In the genomic region with DNA sequence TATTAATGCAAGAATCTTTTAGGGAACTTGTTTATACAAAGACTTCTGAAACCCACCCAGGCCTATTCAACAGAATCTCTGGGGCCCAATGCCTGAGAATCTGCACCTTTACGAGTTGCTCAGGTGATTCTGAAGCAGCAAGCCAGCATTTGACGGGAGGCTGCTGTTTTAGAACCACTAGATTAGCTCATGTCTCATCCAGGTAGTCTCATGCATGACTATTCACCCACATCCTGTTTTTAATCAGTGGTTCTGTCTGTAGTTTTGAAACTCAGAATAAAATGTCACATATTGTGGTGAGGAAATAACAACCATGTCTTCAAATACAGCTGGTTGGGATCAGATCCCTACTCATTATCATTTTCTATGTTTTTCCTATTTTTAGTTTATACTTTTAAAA, we compare ENCODE assay signal across 8 cellular contexts. TPM values are rescaled to one million over a fixed set of nuclear protein-coding genes. Genes with fewer than 3 reads are reported as not detected.
DNase-seq lines count a peak whose midpoint lies in the region; ATAC-seq and FAIRE-seq lines count a peak whose summit lies in the region.

No MANE protein-coding gene starts in this region.

- no peak overlapping the region for H2BK15ac ChIP-seq in mesenchymal stem cell (ENCODE audit: low read depth, poor library complexity, severe bottlenecking)

- H2BK120ac ChIP-seq in mesenchymal stem cell (ENCODE audit: low read depth, low read length) = no peak overlapping the region

- H3K27me3 ChIP-seq in mesenchymal stem cell (ENCODE audit: control insufficient read depth in 1 of 2, insufficient read depth in 1 of 2, low read length in 2 of 2) = no peaks in the 10 kb centered on the region

- no peak overlapping the region for H3K23ac ChIP-seq in mesenchymal stem cell (ENCODE audit: low read length in 2 of 2)

- no peak overlapping the region for H3K14ac ChIP-seq in mesenchymal stem cell (ENCODE audit: low read length in 2 of 2)

- H2AFZ ChIP-seq in mesenchymal stem cell (ENCODE audit: low read depth, low read length) = no peak overlapping the region

- peaks cover 43 to 52% of the 10 kb centered on the region in 2 donors for H3K36me3 Mint-ChIP-seq in stimulated activated naive B cell treated with anti-CD40 and anti-IgM and Interleukin-4, amounts not matched to agents 10 μg/mL and 1 μg/mL and 100 μg/mL, for 72 hours

- H3K27me3 Mint-ChIP-seq in stimulated activated naive B cell treated with anti-CD40 and anti-IgM and Interleukin-4, amounts not matched to agents 10 μg/mL and 1 μg/mL and 100 μg/mL, for 72 hours = no peaks in the 10 kb centered on the region

- H4K91ac ChIP-seq in mesenchymal stem cell (ENCODE audit: low read length) = no peak overlapping the region

- peak overlapping the region; percentile 87 for H3K27ac Mint-ChIP-seq in stimulated activated naive B cell treated with anti-CD40 and anti-IgM and Interleukin-4, amounts not matched to agents 10 μg/mL and 1 μg/mL and 100 μg/mL, for 72 hours

- no peaks in the 10 kb centered on the region for H3K36me3 ChIP-seq in mesenchymal stem cell (ENCODE audit: control insufficient read depth in 1 of 2, insufficient read depth in 2 of 2, low read depth in 1 of 2, low read length in 2 of 2)

- no peak overlapping the region for H3K4me3 Mint-ChIP-seq in stimulated activated naive B cell treated with anti-CD40 and anti-IgM and Interleukin-4, amounts not matched to agents 10 μg/mL and 1 μg/mL and 100 μg/mL, for 72 hours

- H3K9me3 ChIP-seq in mesenchymal stem cell (ENCODE audit: control insufficient read depth, low read length) = no peaks in the 10 kb centered on the region

- peak; percentile 22 for FAIRE-seq in RCC 7860 (lab: Jason Lieb, UNC)

- H2AK5ac ChIP-seq in mesenchymal stem cell (ENCODE audit: low read length, severe bottlenecking) = no peak overlapping the region

- no peaks in the 10 kb centered on the region for H3K79me1 ChIP-seq in mesenchymal stem cell (replicated peaks; ENCODE audit: low read length, poor library complexity, severe bottlenecking)

- peaks cover 28 to 59% of the 10 kb centered on the region in 2 donors for H3K4me1 Mint-ChIP-seq in stimulated activated naive B cell treated with anti-CD40 and anti-IgM and Interleukin-4, amounts not matched to agents 10 μg/mL and 1 μg/mL and 100 μg/mL, for 72 hours

- H4K8ac ChIP-seq in mesenchymal stem cell (ENCODE audit: low read length) = no peak overlapping the region

- H3K27ac ChIP-seq in mesenchymal stem cell (ENCODE audit: low read length, poor library complexity, severe bottlenecking) = no peak overlapping the region

- no peak overlapping the region for H3K18ac ChIP-seq in mesenchymal stem cell (ENCODE audit: low read depth in 1 of 2, low read length in 2 of 2)

- H3K4me3 ChIP-seq in mesenchymal stem cell (ENCODE audit: insufficient read depth in 1 of 2, low read depth in 1 of 2, low read length in 2 of 2) = no peak overlapping the region

- H3K4ac ChIP-seq in mesenchymal stem cell (ENCODE audit: low read depth in 1 of 2, low read length in 2 of 2) = no peak overlapping the region

- DNase-seq in RCC 7860 (ENCODE audit: low spot score) (peak; percentile 36), mesenchymal stem cell (no peak), SIG-M5 treated with dmso at 0.1 percent for 504 hours (lab: John Stamatoyannopoulos, UW; ENCODE audit: unreplicated experiment) (no peak), NCI-H510A treated with DMSO at 0.1 percent for 48 hours (lab: John Stamatoyannopoulos, UW) (no peak)
- DNase-seq in activated naive CD8-positive, alpha-beta T cell treated with anti-CD3 and anti-CD28 coated beads, Interleukin-2, amount 50 U/mL, for 16 hours (ENCODE audit: low read depth, low spot score) = peak; percentile 30
- peak; percentile 55 for DNase-seq in stimulated activated naive B cell treated with anti-CD40 and anti-IgM and Interleukin-4, amounts not matched to agents 10 μg/mL and 1 μg/mL and 100 μg/mL, for 72 hours

- ATAC-seq in GM18517 (IDR thresholded peaks at IDR 0.05; ENCODE audit: unreplicated experiment) (peak; percentile 94), HG02840 (IDR thresholded peaks at IDR 0.05; ENCODE audit: low FRiP score, unreplicated experiment) (peak; percentile 97)
- peak; percentile 100 for ATAC-seq in stimulated activated naive B cell treated with anti-CD40 and anti-IgM and Interleukin-4, amounts not matched to agents 10 μg/mL and 1 μg/mL and 100 μg/mL, for 72 hours (replicated peaks)

- H3K4me2 ChIP-seq in mesenchymal stem cell (ENCODE audit: low read length, poor library complexity, severe bottlenecking) = no peak overlapping the region

- H3K4me1 ChIP-seq in mesenchymal stem cell (ENCODE audit: control insufficient read depth, insufficient read depth, low read depth, low read length) = no peaks in the 10 kb centered on the region

- H2BK12ac ChIP-seq in mesenchymal stem cell (ENCODE audit: low read length in 2 of 2) = no peak overlapping the region

- WGBS in mesenchymal stem cell = 100% methylated on average over 2 of the region's 2 CpGs

- no peak overlapping the region for H2BK5ac ChIP-seq in mesenchymal stem cell (ENCODE audit: low read depth, low read length, poor library complexity, severe bottlenecking)

- H3K9me3 Mint-ChIP-seq in stimulated activated naive B cell treated with anti-CD40 and anti-IgM and Interleukin-4, amounts not matched to agents 10 μg/mL and 1 μg/mL and 100 μg/mL, for 72 hours = peaks cover 10% of the 10 kb centered on the region in 2 donors

- H3K9ac ChIP-seq in mesenchymal stem cell (ENCODE audit: low read length) = no peak overlapping the region

RNA-seq across cellular contexts. Expression of gene CYTIP, which starts 39.5 kb away (rescaled TPM):
- 0.36 TPM for polyA plus RNA-seq in mesenchymal stem cell (2013, experiment 1 of 2)
- polyA plus RNA-seq in mesenchymal stem cell (2013, experiment 2 of 2) = 0.32 TPM

Comparison
In these comparisons a context has a peak if more than half of its experiments do, and no peak if none do; other contexts are left out.
1. DNase-seq: peak in RCC 7860 (single experiment), activated naive CD8-positive, alpha-beta T cell treated with anti-CD3 and anti-CD28 coated beads, Interleukin-2, amount 50 U/mL, for 16 hours (single experiment) and stimulated activated naive B cell treated with anti-CD40 and anti-IgM and Interleukin-4, amounts not matched to agents 10 μg/mL and 1 μg/mL and 100 μg/mL, for 72 hours (single experiment); none in mesenchymal stem cell (single experiment), SIG-M5 treated with dmso at 0.1 percent for 504 hours (single experiment) and NCI-H510A treated with DMSO at 0.1 percent for 48 hours (single experiment).
2. Peak in every context shown above with its lines, with median percentiles within 50 percentile points of each other: ATAC-seq.